ENCODE assay signal across 1 cellular context in genomic region chr6:32167154-32167760, GRCh38.
TF ChIP-seq lines count a peak whose summit lies in the region.

No MANE protein-coding gene starts in this region.

TF ChIP-seq in HepG2, 621 proteins besides CTCF, POLR2A, EP300 and RAD21:
- TF ChIP-seq AGO2 (optimal IDR thresholded peaks at IDR 0.05; ENCODE audit: low read depth, low read length): peak; percentile 77
- no peak for TF ChIP-seq ZNF432 (CRISPR knock-in tag; IDR thresholded peaks at IDR 0.05; ENCODE audit: borderline replicate concordance)
- peak; percentile 69; the same call in 1 of the 2 replicates for TF ChIP-seq RBFOX2 (IDR thresholded peaks at IDR 0.05; ENCODE audit: low read depth, low read length)
